In genomic region chr9:121897140-121897539, GRCh38 we compare ENCODE assay signal across 24 cellular contexts.
"Had no signal": no experiment of that assay in that cellular context is flagged by ENCODE, and none has a peak within 500 bp of the region (broad histone marks: within the 10 kb centered on the region; RNA-seq: fewer than 3 reads in every experiment).

No MANE protein-coding gene starts in this region.

- DNase-seq: activated CD4-positive, alpha-beta T cell treated with anti-CD3 and anti-CD28 coated beads for 4 hours; activated CD4-positive, alpha-beta T cell treated with anti-CD3 and anti-CD28 coated beads, Interleukin-2, amount 50 U/mL, for 4 hours; activated naive CD4-positive, alpha-beta T cell; activated T-cell treated with anti-CD3 and anti-CD28 coated beads, Interleukin-2, amount 50 U/mL, for 4 hours; anterior cingulate cortex; body of pancreas; cerebellar nuclear complex; colonic mucosa; left cardiac atrium; left ventricle myocardium superior; mammary epithelial cell; spleen; stimulated activated naive CD4-positive, alpha-beta T cell treated with Interleukin-2 at 50 U/mL for 16 hours; uterus had no signal

- H3K9ac ChIP-seq: parathyroid adenoma had no signal

- FAIRE-seq: endothelial cell of umbilical vein, keratinocyte had no signal

- H3K4me1 ChIP-seq: colonic mucosa, parathyroid adenoma, right atrium auricular region, spleen, uterus had no signal

- H3K9me3 ChIP-seq: body of pancreas, colonic mucosa, gastroesophageal sphincter, right atrium auricular region, uterus had no signal

- H3K4me2 ChIP-seq: hepatocyte had no signal

- H3K27ac Mint-ChIP-seq: nephron, type B pancreatic cell had no signal

- H3K27ac ChIP-seq: body of pancreas, cardiac muscle cell, colonic mucosa, gastroesophageal sphincter, hepatocyte, parathyroid adenoma, right atrium auricular region, spleen had no signal

- H2AFZ ChIP-seq: hepatocyte, parathyroid adenoma had no signal

- H3K4me3 Mint-ChIP-seq: activated T-cell treated with anti-CD3 and anti-CD28 coated beads, Interleukin-2, amount 50 U/mL, for 4 hours; nephron; type B pancreatic cell had no signal

- H3K36me3 Mint-ChIP-seq: activated naive CD4-positive, alpha-beta T cell treated with anti-CD3 and anti-CD28 coated beads, Interleukin-2, amount 50 U/mL, for 72 hours; type B pancreatic cell had no signal

- H3K36me3 ChIP-seq: cardiac muscle cell, colonic mucosa, right atrium auricular region, spleen, uterus had no signal

- ATAC-seq: activated T-cell treated with anti-CD3 and anti-CD28 coated beads, Interleukin-2, amount 50 U/mL, for 4 hours; body of pancreas; gastroesophageal sphincter had no signal

- H3K4me3 ChIP-seq: body of pancreas, cardiac muscle cell, colonic mucosa, gastroesophageal sphincter, hepatocyte, right atrium auricular region, spleen, uterus had no signal

- H3K27me3 Mint-ChIP-seq: type B pancreatic cell had no signal

- H3K27me3 ChIP-seq: body of pancreas, cardiac muscle cell, colonic mucosa, gastroesophageal sphincter, hepatocyte, right atrium auricular region, spleen, uterus had no signal
